In the genomic region with DNA sequence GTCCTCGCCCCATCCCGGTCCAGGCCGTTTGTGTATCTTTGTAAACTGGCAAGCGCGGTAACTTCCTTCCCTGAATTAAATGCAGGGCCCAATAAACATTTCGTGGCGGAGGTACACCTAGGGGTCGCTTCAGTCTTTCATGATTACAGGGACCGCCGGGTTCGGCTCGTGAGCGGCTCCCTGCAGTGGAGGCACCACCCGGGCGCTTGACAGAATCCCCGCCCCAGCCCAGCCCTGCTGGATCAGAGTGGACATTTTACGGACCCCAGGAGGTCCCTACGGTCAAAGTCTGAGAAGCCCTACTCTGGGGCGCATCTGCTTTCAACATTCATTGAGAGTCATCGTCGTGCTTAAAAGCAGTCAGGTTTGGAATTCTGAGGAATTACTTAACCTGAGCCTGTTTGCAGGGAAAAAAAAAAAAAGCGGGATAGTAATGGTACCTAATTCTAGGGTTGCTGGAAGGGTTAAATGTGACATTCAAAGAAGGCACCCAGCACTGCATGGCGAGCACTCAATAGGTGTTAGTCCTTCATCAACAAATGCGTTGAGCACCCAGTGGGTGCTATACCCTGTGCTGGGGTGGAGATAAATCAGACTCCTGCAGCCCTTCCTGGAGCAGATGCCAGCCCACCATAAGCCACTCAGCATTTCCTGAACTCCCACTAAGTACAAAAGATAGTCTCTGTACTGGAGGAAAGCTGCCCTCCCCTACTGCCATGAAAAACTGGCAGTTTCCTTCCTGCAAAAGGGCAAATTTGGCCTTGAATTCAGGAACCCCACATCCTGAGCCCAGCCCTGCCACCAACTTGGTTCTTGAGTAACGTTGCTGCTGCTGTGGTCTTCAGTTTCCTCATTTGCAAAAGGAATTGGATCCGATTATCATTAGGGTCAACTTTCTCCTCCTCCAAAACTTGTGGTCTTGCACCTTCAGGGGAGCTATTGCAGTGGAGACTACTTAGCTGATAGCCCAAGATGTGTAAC, we compare ENCODE assay signal across 2 cellular contexts.
A peak's percentile ranks its signal among the peaks of the same experiment; 100 is the strongest.
TF ChIP-seq lines count a peak whose summit lies in the region.

No MANE protein-coding gene starts in this region.

TF ChIP-seq in SK-N-SH, 30 proteins besides CTCF, POLR2A, EP300 and RAD21:
- no peak for TF ChIP-seq MXI1 (IDR thresholded peaks at IDR 0.05; ENCODE audit: low read depth, low read length)
TF ChIP-seq in SK-N-SH: peak in this region for 0.

TF ChIP-seq in endothelial cell of umbilical vein, 7 proteins besides CTCF, POLR2A, EP300 and RAD21:
- no peak for TF ChIP-seq MYC (IDR thresholded peaks at IDR 0.05; ENCODE audit: low read depth, low read length)
- peak; percentile 20 for TF ChIP-seq GATA2 (IDR thresholded peaks at IDR 0.05; ENCODE audit: insufficient read depth, insufficient read length, low read depth, low read length)
